7 cellular contexts compared by ENCODE assay signal in the genomic region with DNA sequence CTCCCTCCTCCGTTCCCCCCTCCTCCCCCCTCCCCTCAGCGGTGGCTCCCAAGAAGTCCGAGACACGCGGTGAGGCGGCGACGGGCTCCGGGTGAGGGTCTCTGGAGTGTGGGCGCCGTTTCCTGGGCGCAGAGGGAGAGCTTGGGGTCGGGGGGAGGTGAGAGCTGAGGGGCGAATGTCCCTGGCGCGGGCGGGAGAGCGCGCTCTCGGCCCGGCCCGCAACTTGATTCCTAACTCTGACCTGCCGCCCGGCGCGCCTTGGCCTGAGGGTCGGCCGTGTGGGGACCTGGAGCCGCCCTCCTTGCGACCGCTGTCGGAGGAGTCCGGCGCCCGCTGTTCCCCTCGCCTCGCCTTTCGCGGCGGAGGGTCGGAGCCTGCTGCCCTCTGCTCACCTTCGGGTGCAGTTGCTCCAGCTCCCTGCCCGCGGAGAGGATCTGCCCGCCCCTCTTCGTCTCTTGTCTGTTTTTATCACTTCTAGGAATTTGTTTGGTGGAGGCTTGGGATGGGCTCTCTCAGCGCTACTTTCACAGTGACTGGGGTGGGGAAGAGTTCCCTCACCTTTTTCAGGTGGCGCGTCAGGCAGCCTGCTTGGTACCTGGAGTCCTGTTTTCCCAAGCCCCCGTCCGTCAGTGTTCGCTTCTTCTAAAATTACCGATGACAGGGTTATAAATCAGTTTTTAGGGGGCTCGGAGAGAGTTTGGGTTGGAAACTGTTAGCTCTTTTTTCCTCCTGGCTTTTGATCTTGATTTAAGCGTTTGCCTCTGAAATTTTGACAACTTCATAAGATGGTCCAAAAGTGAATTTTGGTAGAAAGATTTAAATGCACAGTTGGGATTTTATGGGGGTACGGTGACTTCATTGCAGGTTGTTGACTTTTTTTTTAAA. TPM values are rescaled to one million over a fixed set of nuclear protein-coding genes. Genes with fewer than 3 reads are reported as not detected.
A peak's percentile ranks its signal among the peaks of the same experiment; 100 is the strongest.
DNase-seq lines count a peak whose midpoint lies in the region; ATAC-seq and TF ChIP-seq lines count a peak whose summit lies in the region.

No MANE protein-coding gene starts in this region.

- H3K36me3 Mint-ChIP-seq in WTC11: peaks cover 9% of the 10 kb centered on the region

- H3K4me1 Mint-ChIP-seq in WTC11: peaks cover 20% of the 10 kb centered on the region

- H3K27me3 Mint-ChIP-seq in WTC11 (ENCODE audit: low read depth): no peaks in the 10 kb centered on the region; the same call in 1 of the 2 replicates

- no peaks in the 10 kb centered on the region for H3K36me3 ChIP-seq in uterus

- H3K27ac Mint-ChIP-seq in WTC11: peak overlapping the region; percentile 100

- H3K27ac ChIP-seq in uterus: peak overlapping the region; percentile 93 to 96

- H3K4me3 Mint-ChIP-seq in WTC11: peak overlapping the region; percentile 99

- H3K27me3 ChIP-seq in uterus: no peaks in the 10 kb centered on the region

- DNase-seq in GM10266 (ENCODE audit: extremely low spot score) (peak; percentile 16), HuH-7 (ENCODE audit: low spot score) (peak; percentile 53), WTC11 (ENCODE audit: low spot score) (peak; percentile 78), epithelial cell of esophagus (ENCODE audit: low read depth) (peak; percentile 57), myocyte (ENCODE audit: low read depth) (peak; percentile 50), uterus (peak in 1 of 2 donors; percentile 32)

- H3K9me3 ChIP-seq in uterus: no peaks in the 10 kb centered on the region

- TF ChIP-seq POLR2A in uterus (IDR thresholded peaks at IDR 0.05): no peak

- ATAC-seq in GM21528 (IDR thresholded peaks at IDR 0.05; ENCODE audit: low FRiP score, unreplicated experiment) (peak; percentile 46), WTC11 (peak; percentile 69)

- CTCF ChIA-PET in WTC11 (lab: Charles Lee): interaction anchor here (0.7 to 2.5 kb wide), 10 partner anchors 13 to 616 kb away, joined by 3 to 24 read pairs (median 4); a partner anchor contains a TSS

- no peak for TF ChIP-seq CTCF in GM10266 (IDR thresholded peaks at IDR 0.05; ENCODE audit: control insufficient read depth, insufficient read depth, low read depth, missing control alignments)
- no peak for TF ChIP-seq CTCF in WTC11 (IDR thresholded peaks at IDR 0.05)
- no peak for TF ChIP-seq CTCF in epithelial cell of esophagus (IDR thresholded peaks at IDR 0.05; ENCODE audit: insufficient read depth, low read depth, low read length, missing control alignments)
- TF ChIP-seq CTCF in uterus (IDR thresholded peaks at IDR 0.05): no peak

- H3K9me3 Mint-ChIP-seq in WTC11: no peaks in the 10 kb centered on the region

- H3K4me3 ChIP-seq in epithelial cell of esophagus (ENCODE audit: low read length): peak overlapping the region; percentile 93
- H3K4me3 ChIP-seq in uterus: peak overlapping the region; percentile 94 to 98

- intact Hi-C loops in uterus (cut with DNase I; ENCODE audit: low total_unique reads): no loop called here

- POLR2A ChIA-PET in WTC11 (lab: Charles Lee): interaction anchor here (0.6 to 2.2 kb wide), 8 partner anchors 10 to 1302 kb away, joined by 3 to 8 read pairs (median 4); a partner anchor contains a TSS

- H3K4me1 ChIP-seq in uterus: no peaks in the 10 kb centered on the region

TF ChIP-seq in WTC11, 78 proteins besides CTCF, POLR2A, EP300 and RAD21 (continues in another document):
- TF ChIP-seq ZNF219 (CRISPR knock-in tag; IDR thresholded peaks at IDR 0.05; ENCODE audit: borderline replicate concordance): no peak
- TF ChIP-seq ELF4 (CRISPR knock-in tag; IDR thresholded peaks at IDR 0.05; ENCODE audit: low read depth): no peak
- no peak for TF ChIP-seq JUN (CRISPR knock-in tag; IDR thresholded peaks at IDR 0.05)
- TF ChIP-seq, protein P1, sequence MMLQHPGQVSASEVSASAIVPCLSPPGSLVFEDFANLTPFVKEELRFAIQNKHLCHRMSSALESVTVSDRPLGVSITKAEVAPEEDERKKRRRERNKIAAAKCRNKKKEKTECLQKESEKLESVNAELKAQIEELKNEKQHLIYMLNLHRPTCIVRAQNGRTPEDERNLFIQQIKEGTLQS (CRISPR knock-in tag; conservative IDR thresholded peaks at IDR 0.05): no peak
- TF ChIP-seq, protein P2, sequence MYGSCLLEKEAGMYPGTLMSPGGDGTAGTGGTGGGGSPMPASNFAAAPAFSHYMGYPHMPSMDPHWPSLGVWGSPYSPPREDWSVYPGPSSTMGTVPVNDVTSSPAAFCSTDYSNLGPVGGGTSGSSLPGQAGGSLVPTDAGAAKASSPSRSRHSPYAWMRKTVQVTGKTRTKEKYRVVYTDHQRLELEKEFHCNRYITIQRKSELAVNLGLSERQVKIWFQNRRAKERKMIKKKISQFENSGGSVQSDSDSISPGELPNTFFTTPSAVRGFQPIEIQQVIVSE (CRISPR knock-in tag; IDR thresholded peaks at IDR 0.05; ENCODE audit: borderline replicate concordance): no peak
- peak; percentile 96; the same call in 1 of the 2 replicates for TF ChIP-seq KAT7 (CRISPR knock-in tag; IDR thresholded peaks at IDR 0.05; ENCODE audit: borderline replicate concordance)
- TF ChIP-seq, protein P3, sequence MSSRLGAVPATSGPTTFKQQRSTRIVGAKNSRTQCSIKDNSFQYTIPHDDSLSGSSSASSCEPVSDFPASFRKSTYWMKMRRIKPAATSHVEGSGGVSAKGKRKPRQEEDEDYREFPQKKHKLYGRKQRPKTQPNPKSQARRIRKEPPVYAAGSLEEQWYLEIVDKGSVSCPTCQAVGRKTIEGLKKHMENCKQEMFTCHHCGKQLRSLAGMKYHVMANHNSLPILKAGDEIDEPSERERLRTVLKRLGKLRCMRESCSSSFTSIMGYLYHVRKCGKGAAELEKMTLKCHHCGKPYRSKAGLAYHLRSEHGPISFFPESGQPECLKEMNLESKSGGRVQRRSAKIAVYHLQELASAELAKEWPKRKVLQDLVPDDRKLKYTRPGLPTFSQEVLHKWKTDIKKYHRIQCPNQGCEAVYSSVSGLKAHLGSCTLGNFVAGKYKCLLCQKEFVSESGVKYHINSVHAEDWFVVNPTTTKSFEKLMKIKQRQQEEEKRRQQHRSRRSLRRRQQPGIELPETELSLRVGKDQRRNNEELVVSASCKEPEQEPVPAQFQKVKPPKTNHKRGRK (CRISPR knock-in tag; IDR thresholded peaks at IDR 0.05; ENCODE audit: borderline replicate concordance): no peak
- TF ChIP-seq, protein P4, sequence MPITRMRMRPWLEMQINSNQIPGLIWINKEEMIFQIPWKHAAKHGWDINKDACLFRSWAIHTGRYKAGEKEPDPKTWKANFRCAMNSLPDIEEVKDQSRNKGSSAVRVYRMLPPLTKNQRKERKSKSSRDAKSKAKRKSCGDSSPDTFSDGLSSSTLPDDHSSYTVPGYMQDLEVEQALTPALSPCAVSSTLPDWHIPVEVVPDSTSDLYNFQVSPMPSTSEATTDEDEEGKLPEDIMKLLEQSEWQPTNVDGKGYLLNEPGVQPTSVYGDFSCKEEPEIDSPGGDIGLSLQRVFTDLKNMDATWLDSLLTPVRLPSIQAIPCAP (CRISPR knock-in tag; IDR thresholded peaks at IDR 0.05): no peak
- TF ChIP-seq NR1H2 (CRISPR knock-in tag; IDR thresholded peaks at IDR 0.05): no peak
- TF ChIP-seq ZNF138 (CRISPR knock-in tag; conservative IDR thresholded peaks at IDR 0.05): no peak
- TF ChIP-seq, protein P5, sequence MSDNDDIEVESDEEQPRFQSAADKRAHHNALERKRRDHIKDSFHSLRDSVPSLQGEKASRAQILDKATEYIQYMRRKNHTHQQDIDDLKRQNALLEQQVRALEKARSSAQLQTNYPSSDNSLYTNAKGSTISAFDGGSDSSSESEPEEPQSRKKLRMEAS (CRISPR knock-in tag; IDR thresholded peaks at IDR 0.05): 0 out of 2 replicates have a peak, but pooled peaks have one; percentile 20
- no peak for TF ChIP-seq ZNF263 (CRISPR knock-in tag; IDR thresholded peaks at IDR 0.05; ENCODE audit: low read depth)
- TF ChIP-seq GTF2I (CRISPR knock-in tag; conservative IDR thresholded peaks at IDR 0.05): no peak
- TF ChIP-seq, protein P6, sequence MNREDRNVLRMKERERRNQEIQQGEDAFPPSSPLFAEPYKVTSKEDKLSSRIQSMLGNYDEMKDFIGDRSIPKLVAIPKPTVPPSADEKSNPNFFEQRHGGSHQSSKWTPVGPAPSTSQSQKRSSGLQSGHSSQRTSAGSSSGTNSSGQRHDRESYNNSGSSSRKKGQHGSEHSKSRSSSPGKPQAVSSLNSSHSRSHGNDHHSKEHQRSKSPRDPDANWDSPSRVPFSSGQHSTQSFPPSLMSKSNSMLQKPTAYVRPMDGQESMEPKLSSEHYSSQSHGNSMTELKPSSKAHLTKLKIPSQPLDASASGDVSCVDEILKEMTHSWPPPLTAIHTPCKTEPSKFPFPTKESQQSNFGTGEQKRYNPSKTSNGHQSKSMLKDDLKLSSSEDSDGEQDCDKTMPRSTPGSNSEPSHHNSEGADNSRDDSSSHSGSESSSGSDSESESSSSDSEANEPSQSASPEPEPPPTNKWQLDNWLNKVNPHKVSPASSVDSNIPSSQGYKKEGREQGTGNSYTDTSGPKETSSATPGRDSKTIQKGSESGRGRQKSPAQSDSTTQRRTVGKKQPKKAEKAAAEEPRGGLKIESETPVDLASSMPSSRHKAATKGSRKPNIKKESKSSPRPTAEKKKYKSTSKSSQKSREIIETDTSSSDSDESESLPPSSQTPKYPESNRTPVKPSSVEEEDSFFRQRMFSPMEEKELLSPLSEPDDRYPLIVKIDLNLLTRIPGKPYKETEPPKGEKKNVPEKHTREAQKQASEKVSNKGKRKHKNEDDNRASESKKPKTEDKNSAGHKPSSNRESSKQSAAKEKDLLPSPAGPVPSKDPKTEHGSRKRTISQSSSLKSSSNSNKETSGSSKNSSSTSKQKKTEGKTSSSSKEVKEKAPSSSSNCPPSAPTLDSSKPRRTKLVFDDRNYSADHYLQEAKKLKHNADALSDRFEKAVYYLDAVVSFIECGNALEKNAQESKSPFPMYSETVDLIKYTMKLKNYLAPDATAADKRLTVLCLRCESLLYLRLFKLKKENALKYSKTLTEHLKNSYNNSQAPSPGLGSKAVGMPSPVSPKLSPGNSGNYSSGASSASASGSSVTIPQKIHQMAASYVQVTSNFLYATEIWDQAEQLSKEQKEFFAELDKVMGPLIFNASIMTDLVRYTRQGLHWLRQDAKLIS (CRISPR knock-in tag; IDR thresholded peaks at IDR 0.05; ENCODE audit: borderline replicate concordance): no peak

RNA-seq across cellular contexts. Expression of a gene that starts 0.5 kb away (rescaled TPM):
- 36.0 to 39.2 TPM (median 38.4 TPM) in 3 replicates for total RNA-seq in WTC11 (2021)
- 15.5 and 22.8 TPM in 2 replicates for total RNA-seq in myocyte
- 30.7 TPM for polyA plus RNA-seq in myocyte (2012)
- 10 to 100 TPM; 30.3 to 71.2 (median 42.3) TPM for total RNA-seq in uterus
